ENCODE assay signal across 10 cellular contexts in genomic region chr9:130453487-130453886, GRCh38. TPM values are rescaled to one million over a fixed set of nuclear protein-coding genes. Genes with fewer than 3 reads are reported as not detected.
DNase-seq lines count a peak whose midpoint lies in the region; ATAC-seq and TF ChIP-seq lines count a peak whose summit lies in the region.
"Had no signal": no experiment of that assay in that cellular context is flagged by ENCODE, and none has a peak within 500 bp of the region (broad histone marks: within the 10 kb centered on the region; RNA-seq: fewer than 3 reads in every experiment).

No MANE protein-coding gene starts in this region.

- ATAC-seq in HG02759 (IDR thresholded peaks at IDR 0.05; ENCODE audit: unreplicated experiment): no peak

- H3K4me2 ChIP-seq in mesenchymal stem cell (ENCODE audit: low read length, poor library complexity, severe bottlenecking): no peak overlapping the region

- no peak overlapping the region for H4K91ac ChIP-seq in mesenchymal stem cell (ENCODE audit: low read length)

- H3K18ac ChIP-seq in mesenchymal stem cell (ENCODE audit: low read depth in 1 of 2, low read length in 2 of 2): peak overlapping the region in 1 of 2 experiments; percentile 15

- no peak overlapping the region for H3K23ac ChIP-seq in mesenchymal stem cell (ENCODE audit: low read length in 2 of 2)

- no peak overlapping the region for H4K8ac ChIP-seq in mesenchymal stem cell (ENCODE audit: low read length)

- WGBS in mesenchymal stem cell: 62% methylated on average over 7 of the region's 7 CpGs

- H2AK5ac ChIP-seq in mesenchymal stem cell (ENCODE audit: low read length, severe bottlenecking): peak overlapping the region; percentile 38

- H3K27ac ChIP-seq in mesenchymal stem cell (ENCODE audit: low read length, poor library complexity, severe bottlenecking): peak overlapping the region; percentile 5

- DNase-seq in DMS79 (lab: John Stamatoyannopoulos, UW): peak; percentile 84
- DNase-seq in NCI-H2196 (lab: John Stamatoyannopoulos, UW; ENCODE audit: unreplicated experiment): peak; percentile 93
- peak; percentile 43 to 71 for DNase-seq in cardiac fibroblast (ENCODE audit: low read depth in 2 of 2)
- DNase-seq in mesenchymal stem cell: peak; percentile 41
- DNase-seq in NCI-H446 treated with DMSO at 0.1 percent for 48 hours (lab: John Stamatoyannopoulos, UW): no peak
- DNase-seq in T-helper 2 cell: no peak
- no peak for DNase-seq in SW480 (ENCODE audit: low spot score)
- DNase-seq: activated naive CD8-positive, alpha-beta T cell treated with anti-CD3 and anti-CD28 coated beads, Interleukin-2, amount 10 ng/mL, durations not matched to agents 7 days and 5 days; naive B cell had no signal

- H2BK15ac ChIP-seq in mesenchymal stem cell (ENCODE audit: low read depth, poor library complexity, severe bottlenecking): no peak overlapping the region

- no peak for TF ChIP-seq CTCF in cardiac fibroblast (IDR thresholded peaks at IDR 0.05; ENCODE audit: low read depth, low read length)

- no peak overlapping the region for H3K14ac ChIP-seq in mesenchymal stem cell (ENCODE audit: low read length in 2 of 2)

- H2BK120ac ChIP-seq in mesenchymal stem cell (ENCODE audit: low read depth, low read length): no peak overlapping the region

- H2BK12ac ChIP-seq in mesenchymal stem cell (ENCODE audit: low read length in 2 of 2): no peak overlapping the region

- peaks cover 47% of the 10 kb centered on the region for H3K4me1 ChIP-seq in mesenchymal stem cell (ENCODE audit: control insufficient read depth, insufficient read depth, low read depth, low read length)

- no peak overlapping the region for H2BK5ac ChIP-seq in mesenchymal stem cell (ENCODE audit: low read depth, low read length, poor library complexity, severe bottlenecking)

- no peak overlapping the region for H3K9ac ChIP-seq in mesenchymal stem cell (ENCODE audit: low read length)

- no peaks in the 10 kb centered on the region for H3K9me3 ChIP-seq in mesenchymal stem cell (ENCODE audit: control insufficient read depth, low read length)

- no peak overlapping the region for H2AFZ ChIP-seq in mesenchymal stem cell (ENCODE audit: low read depth, low read length)

- H3K4me3 ChIP-seq in cardiac fibroblast (replicated peaks in 1 of 2; ENCODE audit: low read depth in 2 of 2, low read length in 2 of 2): no peak overlapping the region
- no peak overlapping the region for H3K4me3 ChIP-seq in mesenchymal stem cell (ENCODE audit: insufficient read depth in 1 of 2, low read depth in 1 of 2, low read length in 2 of 2)

- peaks cover 31 to 38% of the 10 kb centered on the region in 2 experiments for H3K36me3 ChIP-seq in mesenchymal stem cell (ENCODE audit: control insufficient read depth in 1 of 2, insufficient read depth in 2 of 2, low read depth in 1 of 2, low read length in 2 of 2)

- H3K79me1 ChIP-seq in mesenchymal stem cell (replicated peaks; ENCODE audit: low read length, poor library complexity, severe bottlenecking): peaks cover 24% of the 10 kb centered on the region

- H3K4ac ChIP-seq in mesenchymal stem cell (ENCODE audit: low read depth in 1 of 2, low read length in 2 of 2): no peak overlapping the region

- H3K27me3 ChIP-seq in mesenchymal stem cell (ENCODE audit: control insufficient read depth in 1 of 2, insufficient read depth in 1 of 2, low read length in 2 of 2): no peaks in the 10 kb centered on the region

RNA-seq across cellular contexts. Expression of gene ASS1, which starts 8.7 kb away (rescaled TPM):
- polyA plus RNA-seq in mesenchymal stem cell (2013, experiment 1 of 2): 27.8 TPM
- polyA plus RNA-seq in mesenchymal stem cell (2013, experiment 2 of 2): 28.1 TPM

Comparison
In these comparisons a context has a peak if more than half of its experiments do, and no peak if none do; other contexts are left out.
1. DNase-seq: peak in DMS79 (single experiment), NCI-H2196 (single experiment), cardiac fibroblast (2 of 2) and mesenchymal stem cell (single experiment); none in NCI-H446 treated with DMSO at 0.1 percent for 48 hours (single experiment), T-helper 2 cell (0 of 5) and SW480 (single experiment).